Comparison of ENCODE assay signal across 8 cellular contexts in the genomic region with DNA sequence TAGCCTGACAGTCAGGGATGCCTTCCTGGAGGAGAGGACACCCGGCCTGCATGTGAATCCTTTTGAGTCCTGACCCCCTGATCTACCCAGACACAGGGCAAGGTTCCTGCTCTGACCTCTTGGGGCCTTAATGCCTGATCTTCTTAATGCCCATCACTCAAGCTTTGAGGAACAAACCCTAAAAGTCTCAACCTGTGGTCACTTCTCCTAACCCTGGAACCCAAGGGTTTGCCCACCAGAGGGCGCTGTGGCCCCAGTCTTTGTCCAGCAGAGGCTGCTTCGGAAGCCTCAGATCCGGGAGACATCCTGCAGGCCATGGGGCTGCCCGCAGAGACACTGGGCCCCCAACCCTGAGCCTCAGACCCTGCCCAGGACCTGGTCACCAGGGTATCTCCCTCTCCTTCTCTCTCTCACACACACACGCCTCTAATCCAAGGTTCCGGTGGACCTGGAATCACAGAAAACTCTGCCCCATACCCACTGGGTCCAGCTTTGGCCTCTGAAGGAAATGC. TPM values are rescaled to one million over a fixed set of nuclear protein-coding genes. Genes with fewer than 3 reads are reported as not detected.
A peak's percentile ranks its signal among the peaks of the same experiment; 100 is the strongest.
DNase-seq lines count a peak whose midpoint lies in the region; ATAC-seq and TF ChIP-seq lines count a peak whose summit lies in the region.

No MANE protein-coding gene starts in this region.

- H3K79me2 ChIP-seq in PC-9 (ENCODE audit: low read depth) (no peaks in the 10 kb centered on the region), fibroblast of lung (ENCODE audit: control insufficient read depth, insufficient read depth, low read length) (no peaks in the 10 kb centered on the region)

- H2BK12ac ChIP-seq in neuronal stem cell (ENCODE audit: low read length) = no peak overlapping the region

- no peaks in the 10 kb centered on the region for H3K9me3 ChIP-seq in CD4-positive, CD25-positive, alpha-beta regulatory T cell (ENCODE audit: control insufficient read depth in 2 of 2, low read length in 2 of 2)
- H3K9me3 ChIP-seq in PC-9 (ENCODE audit: insufficient read depth, low read depth) (no peaks in the 10 kb centered on the region), fibroblast of lung (ENCODE audit: control insufficient read depth, insufficient read depth, low read depth, low read length) (no peaks in the 10 kb centered on the region), neuronal stem cell (replicated peaks in 1 of 2; ENCODE audit: control insufficient read depth in 2 of 2, insufficient read depth in 1 of 2, low read depth in 1 of 2, low read length in 2 of 2) (no peaks in the 10 kb centered on the region)

- no peak overlapping the region for H2AFZ ChIP-seq in PC-9
- peak overlapping the region; percentile 60 for H2AFZ ChIP-seq in fibroblast of lung (ENCODE audit: low read length)
- peak overlapping the region; percentile 89 for H2AFZ ChIP-seq in neuronal stem cell (ENCODE audit: low read length)

- H3K36me3 ChIP-seq in CD4-positive, CD25-positive, alpha-beta regulatory T cell (ENCODE audit: control insufficient read depth, insufficient read depth, low read length) = no peaks in the 10 kb centered on the region
- H3K36me3 ChIP-seq in PC-9 (ENCODE audit: low read depth) = no peaks in the 10 kb centered on the region
- no peaks in the 10 kb centered on the region for H3K36me3 ChIP-seq in fibroblast of lung (ENCODE audit: control insufficient read depth, insufficient read depth, low read length)
- no peaks in the 10 kb centered on the region for H3K36me3 ChIP-seq in neuronal stem cell (replicated peaks in 1 of 2; ENCODE audit: control insufficient read depth in 2 of 2, insufficient read depth in 2 of 2, low read length in 2 of 2)

- H3K36me3 Mint-ChIP-seq in CD4-positive, CD25-positive, alpha-beta regulatory T cell = no peaks in the 10 kb centered on the region
- no peaks in the 10 kb centered on the region for H3K36me3 Mint-ChIP-seq in activated T-cell treated with anti-CD3 and anti-CD28 coated beads, Interleukin-2, amount 50 U/mL, for 24 hours (ENCODE audit: low read depth)

- POLR2A ChIA-PET in PC-9 (lab: Charles Lee; ENCODE audit: unreplicated experiment) = no interaction called here

- peak in 1 of 2 donors; percentile 41 for ATAC-seq in CD4-positive, CD25-positive, alpha-beta regulatory T cell (ENCODE audit: low read depth in 2 of 2)
- ATAC-seq in HG03354 (IDR thresholded peaks at IDR 0.05; ENCODE audit: poor library complexity, severe bottlenecking, unreplicated experiment) = no peak

- H4K91ac ChIP-seq in neuronal stem cell (ENCODE audit: low read depth, low read length, poor library complexity) = no peak overlapping the region

- no peaks in the 10 kb centered on the region for H4K20me1 ChIP-seq in PC-9 (ENCODE audit: insufficient read depth)
- no peaks in the 10 kb centered on the region for H4K20me1 ChIP-seq in fibroblast of lung (ENCODE audit: control insufficient read depth, extremely low read depth, insufficient read depth, low read length)

- peaks cover 0 to 6% (median 2%) of the 10 kb centered on the region in 4 donors for H3K4me1 Mint-ChIP-seq in CD4-positive, CD25-positive, alpha-beta regulatory T cell
- H3K4me1 Mint-ChIP-seq in activated T-cell treated with anti-CD3 and anti-CD28 coated beads, Interleukin-2, amount 50 U/mL, for 24 hours (ENCODE audit: low read depth) = peaks cover 3% of the 10 kb centered on the region

- no peak overlapping the region for H3K23ac ChIP-seq in neuronal stem cell (ENCODE audit: low read depth, low read length, poor library complexity)

- TF ChIP-seq CTCF in PC-9 (conservative IDR thresholded peaks at IDR 0.05) = peak; percentile 88
- peak; percentile 83 to 87 for TF ChIP-seq CTCF in fibroblast of lung (conservative IDR thresholded peaks at IDR 0.05 in 1 of 2, IDR thresholded peaks at IDR 0.05 in 1 of 2; ENCODE audit: low read depth in 1 of 2, low read length in 2 of 2)

- no peak overlapping the region for H3K14ac ChIP-seq in neuronal stem cell (ENCODE audit: low read length)

- H2AK5ac ChIP-seq in neuronal stem cell (ENCODE audit: low read depth, low read length) = peak overlapping the region; percentile 86

- H3K9me2 ChIP-seq in PC-9 (ENCODE audit: insufficient read depth) = no peaks in the 10 kb centered on the region

- H3K79me1 ChIP-seq in neuronal stem cell (ENCODE audit: low read depth, low read length) = peaks cover 2% of the 10 kb centered on the region

- H3K4me1 ChIP-seq in CD4-positive, CD25-positive, alpha-beta regulatory T cell (ENCODE audit: control insufficient read depth, insufficient read depth, low read length, poor library complexity, severe bottlenecking) = peaks cover 5% of the 10 kb centered on the region
- 0 out of 2 replicates have a peak, but pooled peaks cover 5% of the 10 kb centered on the region for H3K4me1 ChIP-seq in PC-9 (replicated peaks; ENCODE audit: insufficient read depth)
- peaks cover 2% of the 10 kb centered on the region for H3K4me1 ChIP-seq in fibroblast of lung (ENCODE audit: control insufficient read depth, extremely low read depth, insufficient read depth, low read length)
- H3K4me1 ChIP-seq in neuronal stem cell (ENCODE audit: control insufficient read depth in 2 of 2, insufficient read depth in 1 of 2, low read depth in 1 of 2, low read length in 2 of 2) = peaks cover 0 to 4% of the 10 kb centered on the region in 2 donors

- no peak overlapping the region for H3K4me2 ChIP-seq in PC-9
- H3K4me2 ChIP-seq in fibroblast of lung (ENCODE audit: extremely low read depth, insufficient read depth, low read length) = no peak overlapping the region
- no peak overlapping the region for H3K4me2 ChIP-seq in neuronal stem cell (ENCODE audit: insufficient read depth, low read length, poor library complexity, severe bottlenecking)

- peak; percentile 48 to 76 (median 50) for DNase-seq in CD4-positive, CD25-positive, alpha-beta regulatory T cell
- DNase-seq in HK-2 (ENCODE audit: unreplicated experiment) = peak; percentile 79
- peak; percentile 56 to 81 for DNase-seq in PC-9
- DNase-seq in activated T-cell treated with anti-CD3 and anti-CD28 coated beads, Interleukin-2, amount 50 U/mL, for 24 hours = peak; percentile 83
- DNase-seq in fibroblast of lung (ENCODE audit: low read depth in 2 of 2) = peak; percentile 40 to 75
- DNase-seq in neuronal stem cell (ENCODE audit: low spot score) = peak; percentile 83
- peak; percentile 90 for DNase-seq in superior temporal gyrus (ENCODE audit: extremely low spot score)

- peaks cover 28% of the 10 kb centered on the region for H3K27me3 Mint-ChIP-seq in CD4-positive, CD25-positive, alpha-beta regulatory T cell
- H3K27me3 Mint-ChIP-seq in activated T-cell treated with anti-CD3 and anti-CD28 coated beads, Interleukin-2, amount 50 U/mL, for 24 hours = peaks cover 41% of the 10 kb centered on the region

- no peak overlapping the region for H3K4me3 Mint-ChIP-seq in CD4-positive, CD25-positive, alpha-beta regulatory T cell
- no peak overlapping the region for H3K4me3 Mint-ChIP-seq in activated T-cell treated with anti-CD3 and anti-CD28 coated beads, Interleukin-2, amount 50 U/mL, for 24 hours

- peaks cover 11% of the 10 kb centered on the region for H3F3A ChIP-seq in PC-9 (ENCODE audit: insufficient read depth, low read depth)

- BruUV-seq in PC-9 (replicated peaks; lab: Mats Ljungman, UMichigan) = no TSS peak

- intact Hi-C loops in PC-9 (cut with micrococcal nuclease; ENCODE audit: unreplicated experiment) = loop anchor here (1.0 to 10.0 kb wide), 5 partner anchors 102 to 401 kb away; partner anchors contain the start of genes CATSPERG, FAM98C, GGN and SPRED3

- H3K4ac ChIP-seq in neuronal stem cell (ENCODE audit: low read length) = no peak overlapping the region

- H3K27ac ChIP-seq in CD4-positive, CD25-positive, alpha-beta regulatory T cell (ENCODE audit: insufficient read depth, low read length, poor library complexity, severe bottlenecking) = no peak overlapping the region
- H3K27ac ChIP-seq in PC-9 (no peak overlapping the region), fibroblast of lung (ENCODE audit: insufficient read depth, low read length) (no peak overlapping the region), neuronal stem cell (replicated peaks; ENCODE audit: low read length) (no peak overlapping the region)

- no peak overlapping the region for H4K8ac ChIP-seq in neuronal stem cell (ENCODE audit: low read depth, low read length)

- peaks cover 10% of the 10 kb centered on the region for H3K27me3 ChIP-seq in CD4-positive, CD25-positive, alpha-beta regulatory T cell (ENCODE audit: control insufficient read depth, insufficient read depth, low read length)
- H3K27me3 ChIP-seq in PC-9 (ENCODE audit: insufficient read depth, low read depth) (peaks cover 4% of the 10 kb centered on the region; the same call in 1 of the 2 replicates), fibroblast of lung (ENCODE audit: control insufficient read depth, insufficient read depth, low read length) (no peaks in the 10 kb centered on the region), neuronal stem cell (ENCODE audit: control insufficient read depth in 3 of 3, insufficient read depth in 3 of 3, low read depth in 1 of 3, low read length in 3 of 3) (no peaks in the 10 kb centered on the region)

- H2BK120ac ChIP-seq in neuronal stem cell (ENCODE audit: low read depth, low read length) = no peak overlapping the region

- H2BK15ac ChIP-seq in neuronal stem cell (ENCODE audit: low read length) = no peak overlapping the region

- H3K27ac Mint-ChIP-seq in CD4-positive, CD25-positive, alpha-beta regulatory T cell = no peak overlapping the region
- no peak overlapping the region for H3K27ac Mint-ChIP-seq in activated T-cell treated with anti-CD3 and anti-CD28 coated beads, Interleukin-2, amount 50 U/mL, for 24 hours

- CTCF ChIA-PET in PC-9 (lab: Charles Lee) = interaction anchor here (0.6 to 1.0 kb wide), 2 partner anchors 70 to 169 kb away, joined by 3 to 5 read pairs; partner anchors contain the start of gene C19orf33

- no peak overlapping the region for H2BK5ac ChIP-seq in neuronal stem cell (ENCODE audit: low read length)

- no peaks in the 10 kb centered on the region for H3K9me3 Mint-ChIP-seq in CD4-positive, CD25-positive, alpha-beta regulatory T cell
- H3K9me3 Mint-ChIP-seq in activated T-cell treated with anti-CD3 and anti-CD28 coated beads, Interleukin-2, amount 50 U/mL, for 24 hours = no peaks in the 10 kb centered on the region

- H3K18ac ChIP-seq in neuronal stem cell (ENCODE audit: low read length) = no peak overlapping the region

- no peak overlapping the region for H3K4me3 ChIP-seq in CD4-positive, CD25-positive, alpha-beta regulatory T cell (ENCODE audit: low read depth, low read length)
- H3K4me3 ChIP-seq in PC-9 (no peak overlapping the region), fibroblast of lung (replicated peaks in 1 of 4; ENCODE audit: control extremely low read depth in 1 of 4, insufficient read depth in 1 of 4, low read depth in 3 of 4, low read length in 4 of 4) (no peak overlapping the region), neuronal stem cell (ENCODE audit: low read length in 2 of 2) (no peak overlapping the region)

- H3K9ac ChIP-seq in fibroblast of lung (ENCODE audit: insufficient read depth, low read length) (no peak overlapping the region), neuronal stem cell (ENCODE audit: low read depth, low read length, poor library complexity) (no peak overlapping the region)

- WGBS in neuronal stem cell (ENCODE audit: extremely low coverage in 2 of 2, insufficient read length in 2 of 2, insufficient replicate concordance in 1 of 2), 2 donors = no CpG with 5 or more reads among the region's 7 CpGs

RNA-seq across cellular contexts. Expression of gene DPF1, which starts 9.8 kb away (rescaled TPM):
- total RNA-seq in CD4-positive, CD25-positive, alpha-beta regulatory T cell = not detected
- polyA plus RNA-seq in CD4-positive, CD25-positive, alpha-beta regulatory T cell = not detected
- total RNA-seq in PC-9 (2021) (0.81 and 1.1 TPM in 2 replicates), fibroblast of lung (0.50 and 0.51 TPM in 2 replicates)
- 1.6 and 5.2 TPM in 2 replicates for polyA plus RNA-seq in fibroblast of lung
- polyA plus RNA-seq in fibroblast of lung (2012) = 1.6 and 5.0 TPM in 2 replicates
- polyA minus RNA-seq in fibroblast of lung (ENCODE audit: low replicate concordance) = 3.0 and 9.4 TPM in 2 replicates
- 8.0 TPM for polyA plus RNA-seq in neuronal stem cell (2013, experiment 1 of 2)
- 7.2 TPM for polyA plus RNA-seq in neuronal stem cell (2013, experiment 2 of 2)

RNA-seq across cellular contexts. Expression of gene PPP1R14A, which starts 22.4 kb away (rescaled TPM):
- 1.2 TPM for total RNA-seq in CD4-positive, CD25-positive, alpha-beta regulatory T cell
- not detected for polyA plus RNA-seq in CD4-positive, CD25-positive, alpha-beta regulatory T cell
- total RNA-seq in PC-9 (2021) = not detected in 2 replicates
- 2.1 and 7.1 TPM in 2 replicates for total RNA-seq in fibroblast of lung
- polyA plus RNA-seq in fibroblast of lung = 2.2 and 146 TPM in 2 replicates
- 7.5 and 373 TPM in 2 replicates for polyA plus RNA-seq in fibroblast of lung (2012)
- 0.52 and 15.9 TPM in 2 replicates for polyA minus RNA-seq in fibroblast of lung (ENCODE audit: low replicate concordance)
- 8.9 TPM for polyA plus RNA-seq in neuronal stem cell (2013, experiment 1 of 2)
- 8.3 TPM for polyA plus RNA-seq in neuronal stem cell (2013, experiment 2 of 2)

RNA-seq across cellular contexts. Expression of gene SPINT2, which starts 30.6 kb away (rescaled TPM):
- total RNA-seq in CD4-positive, CD25-positive, alpha-beta regulatory T cell = 15.6 TPM
- polyA plus RNA-seq in CD4-positive, CD25-positive, alpha-beta regulatory T cell = 10 to 100 TPM; 36.0 to 70.4 (median 53.5) TPM
- total RNA-seq in PC-9 (2021) (1,019 and 1,161 TPM in 2 replicates), fibroblast of lung (4.5 and 8.7 TPM in 2 replicates)
- polyA plus RNA-seq in fibroblast of lung = 2.1 and 4.6 TPM in 2 replicates
- 2.1 and 7.6 TPM in 2 replicates for polyA plus RNA-seq in fibroblast of lung (2012)
- 1.6 and 24.3 TPM in 2 replicates for polyA minus RNA-seq in fibroblast of lung (ENCODE audit: low replicate concordance)
- polyA plus RNA-seq in neuronal stem cell (2013, experiment 1 of 2) = 42.1 TPM
- polyA plus RNA-seq in neuronal stem cell (2013, experiment 2 of 2) = 42.3 TPM

Comparison
In these comparisons a context has a peak if more than half of its experiments do, and no peak if none do; other contexts are left out.
1. RNA of gene SPINT2, which starts 30.6 kb away (total RNA-seq): 1,019 to 1,161 TPM in PC-9; 15.6 TPM in CD4-positive, CD25-positive, alpha-beta regulatory T cell (single experiment) and 4.5 to 8.7 TPM in fibroblast of lung; every median in the first group is over 10 times any median in the second.
2. Peak in every context shown above with its lines, with median percentiles within 50 percentile points of each other: DNase-seq.